Comparison of ENCODE assay signal across 23 cellular contexts in genomic region chr3:9721015-9721697, GRCh38. TPM values are rescaled to one million over a fixed set of nuclear protein-coding genes. Genes with fewer than 3 reads are reported as not detected.
A peak's percentile ranks its signal among the peaks of the same experiment; 100 is the strongest.
DNase-seq lines count a peak whose midpoint lies in the region; ATAC-seq and TF ChIP-seq lines count a peak whose summit lies in the region.
"Had no signal": no experiment of that assay in that cellular context is flagged by ENCODE, and none has a peak within 500 bp of the region (broad histone marks: within the 10 kb centered on the region; RNA-seq: fewer than 3 reads in every experiment).

No MANE protein-coding gene starts in this region.

- no peak overlapping the region for H3K4me3 ChIP-seq in CD8-positive, alpha-beta T cell (ENCODE audit: low read depth, low read length)
- H3K4me3 ChIP-seq: heart right ventricle, left lung had no signal

- no peak overlapping the region for H3K4me3 Mint-ChIP-seq in HFFc6
- H3K4me3 Mint-ChIP-seq in activated B cell treated with CpG ODN at 0.5 μM for 24 hours: no peak overlapping the region
- H3K4me3 Mint-ChIP-seq in activated CD4-positive, alpha-beta T cell treated with anti-CD3 and anti-CD28 coated beads, Interleukin-2, amount 10 ng/mL, durations not matched to agents 24 days and 14 days: no peak overlapping the region
- no peak overlapping the region for H3K4me3 Mint-ChIP-seq in CD8-positive, alpha-beta T cell
- H3K4me3 Mint-ChIP-seq: mesothelial cell of epicardium, nephron had no signal

- intact Hi-C loops in activated B cell treated with CpG ODN at 0.5 μM for 24 hours (cut with micrococcal nuclease): loop anchor here (2.0 to 10.0 kb wide), 2 partner anchors 16 to 756 kb away; partner anchors contain the start of gene RAD18
- intact Hi-C loops in activated CD4-positive, alpha-beta T cell treated with anti-CD3 and anti-CD28 coated beads, Interleukin-2, amount 10 ng/mL, durations not matched to agents 24 days and 14 days (cut with micrococcal nuclease): no loop called here
- intact Hi-C loops in CD8-positive, alpha-beta T cell (cut with DNase I, micrococcal nuclease): loop anchor here in 1 of 2 experiments (10.0 kb wide), 1 partner anchor 366 kb away; no protein-coding TSS in a partner anchor

- H3K27ac ChIP-seq in CD8-positive, alpha-beta T cell (ENCODE audit: low read depth, low read length): no peak overlapping the region
- H3K27ac ChIP-seq: heart right ventricle, left lung had no signal

- H3K36me3 ChIP-seq in CD8-positive, alpha-beta T cell (ENCODE audit: insufficient read depth, low read length): no peaks in the 10 kb centered on the region
- H3K36me3 ChIP-seq: heart right ventricle, left lung had no signal

- peaks cover 7% of the 10 kb centered on the region for H3K4me1 ChIP-seq in CD8-positive, alpha-beta T cell (ENCODE audit: insufficient read depth, low read length)

- peaks cover 10% of the 10 kb centered on the region for H3K4me1 Mint-ChIP-seq in HFFc6 (ENCODE audit: low read depth)
- H3K4me1 Mint-ChIP-seq in activated B cell treated with CpG ODN at 0.5 μM for 24 hours: peaks cover 15% of the 10 kb centered on the region
- no peaks in the 10 kb centered on the region for H3K4me1 Mint-ChIP-seq in activated CD4-positive, alpha-beta T cell treated with anti-CD3 and anti-CD28 coated beads, Interleukin-2, amount 10 ng/mL, durations not matched to agents 24 days and 14 days
- peaks cover 11% of the 10 kb centered on the region for H3K4me1 Mint-ChIP-seq in CD8-positive, alpha-beta T cell (ENCODE audit: low read depth)

- H3K36me3 Mint-ChIP-seq in HFFc6 (ENCODE audit: low read depth) (no peaks in the 10 kb centered on the region), activated B cell treated with CpG ODN at 0.5 μM for 24 hours (ENCODE audit: low read depth) (no peaks in the 10 kb centered on the region)
- no peaks in the 10 kb centered on the region for H3K36me3 Mint-ChIP-seq in activated CD4-positive, alpha-beta T cell treated with anti-CD3 and anti-CD28 coated beads, Interleukin-2, amount 10 ng/mL, durations not matched to agents 24 days and 14 days (ENCODE audit: low read depth)
- H3K36me3 Mint-ChIP-seq in CD8-positive, alpha-beta T cell: no peaks in the 10 kb centered on the region
- H3K36me3 Mint-ChIP-seq: mesothelial cell of epicardium had no signal

- no peak overlapping the region for H3K27ac Mint-ChIP-seq in HFFc6
- H3K27ac Mint-ChIP-seq in activated B cell treated with CpG ODN at 0.5 μM for 24 hours: peak overlapping the region; percentile 44
- H3K27ac Mint-ChIP-seq in activated CD4-positive, alpha-beta T cell treated with anti-CD3 and anti-CD28 coated beads, Interleukin-2, amount 10 ng/mL, durations not matched to agents 24 days and 14 days: no peak overlapping the region
- no peak overlapping the region for H3K27ac Mint-ChIP-seq in CD8-positive, alpha-beta T cell
- H3K27ac Mint-ChIP-seq: mesothelial cell of epicardium, nephron had no signal

- POLR2A ChIA-PET in activated B cell treated with CpG ODN at 0.5 μM for 24 hours (lab: Charles Lee): interaction anchor here (0.6 to 1.5 kb wide), 2 partner anchors 30 to 42 kb away, joined by 3 to 4 read pairs; no protein-coding TSS in a partner anchor
- POLR2A ChIA-PET in CD8-positive, alpha-beta T cell (lab: Charles Lee): interaction anchor here (0.6 kb wide), 1 partner anchor 44 kb away, joined by 3 read pairs; no protein-coding TSS in a partner anchor

- ATAC-seq in activated B cell treated with CpG ODN at 0.5 μM for 24 hours (ENCODE audit: low read depth): no peak
- ATAC-seq in GM18519 (IDR thresholded peaks at IDR 0.05; ENCODE audit: low FRiP score, unreplicated experiment): no peak
- no peak for ATAC-seq in CD8-positive, alpha-beta T cell
- ATAC-seq: heart right ventricle, left lung had no signal

- CTCF ChIA-PET in activated B cell treated with CpG ODN at 0.5 μM for 24 hours (lab: Charles Lee): interaction anchor here (1.4 kb wide), 1 partner anchor 218 kb away, joined by 3 read pairs; no protein-coding TSS in a partner anchor
- CTCF ChIA-PET in CD8-positive, alpha-beta T cell (lab: Charles Lee): no interaction called here

- DNase-seq in AG08395 (ENCODE audit: low spot score) (peak; percentile 20), HFFc6 (peak; percentile 10), activated B cell treated with CpG ODN at 0.5 μM for 24 hours (no peak), kidney tubule cell (ENCODE audit: low spot score) (peak; percentile 52), DMS 273 (lab: John Stamatoyannopoulos, UW; ENCODE audit: unreplicated experiment) (no peak)
- no peak for DNase-seq in activated CD4-positive, alpha-beta T cell treated with anti-CD3 and anti-CD28 coated beads, Interleukin-2, amount 10 ng/mL, durations not matched to agents 24 days and 14 days
- no peak for DNase-seq in CD8-positive, alpha-beta T cell
- DNase-seq: activated CD4-positive, alpha-beta T cell treated with anti-CD3 and anti-CD28 coated beads, Interleukin-2, amount 50 U/mL, for 48 hours; activated gamma-delta T cell treated with Interleukin-2 at 50 U/mL for 16 hours; cortex of kidney; GDM1; heart right ventricle; Kasumi-1; left lung; NCI-H2029 treated with DMSO at 0.1 percent for 48 hours; NCI-H510A; posterior cingulate gyrus had no signal

- H3K27me3 Mint-ChIP-seq in HFFc6 (ENCODE audit: insufficient read depth) (peaks cover 20% of the 10 kb centered on the region), activated B cell treated with CpG ODN at 0.5 μM for 24 hours (no peaks in the 10 kb centered on the region)
- peaks cover 6% of the 10 kb centered on the region for H3K27me3 Mint-ChIP-seq in activated CD4-positive, alpha-beta T cell treated with anti-CD3 and anti-CD28 coated beads, Interleukin-2, amount 10 ng/mL, durations not matched to agents 24 days and 14 days
- H3K27me3 Mint-ChIP-seq in CD8-positive, alpha-beta T cell (ENCODE audit: low read depth): no peaks in the 10 kb centered on the region

- no peaks in the 10 kb centered on the region for H3K9me3 ChIP-seq in CD8-positive, alpha-beta T cell (ENCODE audit: low read length)
- H3K9me3 ChIP-seq: heart right ventricle, left lung had no signal

- H3K27me3 ChIP-seq in CD8-positive, alpha-beta T cell (ENCODE audit: insufficient read depth, low read length): no peaks in the 10 kb centered on the region
- H3K27me3 ChIP-seq: left lung had no signal

- H3K9me3 Mint-ChIP-seq in HFFc6: no peaks in the 10 kb centered on the region
- H3K9me3 Mint-ChIP-seq in activated B cell treated with CpG ODN at 0.5 μM for 24 hours: no peaks in the 10 kb centered on the region
- H3K9me3 Mint-ChIP-seq in activated CD4-positive, alpha-beta T cell treated with anti-CD3 and anti-CD28 coated beads, Interleukin-2, amount 10 ng/mL, durations not matched to agents 24 days and 14 days: no peaks in the 10 kb centered on the region
- H3K9me3 Mint-ChIP-seq in CD8-positive, alpha-beta T cell: no peaks in the 10 kb centered on the region
- H3K9me3 Mint-ChIP-seq: mesothelial cell of epicardium, nephron had no signal

- TF ChIP-seq CTCF in HFFc6 (IDR thresholded peaks at IDR 0.05) (no peak), activated B cell treated with CpG ODN at 0.5 μM for 24 hours (IDR thresholded peaks at IDR 0.05) (no peak)
- TF ChIP-seq CTCF in CD8-positive, alpha-beta T cell (IDR thresholded peaks at IDR 0.05): no peak

RNA-seq across cellular contexts. Expression of gene BRPF1, which starts 10.4 kb away (rescaled TPM):
- total RNA-seq in HFFc6 (2021; fragmentation: NEBNext Ultra II Directional; extraction: Animal tissue kit (Norgen Biotek cat#: 25700)): 10 to 100 TPM; 14.4 to 18.4 (median 17.1) TPM
- 33.5 and 35.2 TPM in 2 replicates for total RNA-seq in activated B cell treated with CpG ODN at 0.5 μM for 24 hours
- total RNA-seq in activated CD4-positive, alpha-beta T cell treated with anti-CD3 and anti-CD28 coated beads, Interleukin-2, amount 10 ng/mL, durations not matched to agents 24 days and 14 days: 41.7 and 45.3 TPM in 2 replicates
- 10 to 100 TPM; 22.0 to 25.8 TPM for total RNA-seq in CD8-positive, alpha-beta T cell

RNA-seq across cellular contexts. Expression of gene CPNE9, which starts 17.5 kb away (rescaled TPM):
- not detected for total RNA-seq in HFFc6 (2021; fragmentation: NEBNext Ultra II Directional; extraction: Animal tissue kit (Norgen Biotek cat#: 25700))
- total RNA-seq in activated B cell treated with CpG ODN at 0.5 μM for 24 hours: 0.20 TPM in 1 of 2 replicates, not detected in the other
- 0.17 TPM in 1 of 2 replicates, not detected in the other for total RNA-seq in activated CD4-positive, alpha-beta T cell treated with anti-CD3 and anti-CD28 coated beads, Interleukin-2, amount 10 ng/mL, durations not matched to agents 24 days and 14 days
- total RNA-seq in CD8-positive, alpha-beta T cell: under 1 TPM in 1 of 2 experiments, not detected in 1; 0.60 TPM
- total RNA-seq: A673, bronchial epithelial cell, RPMI7951 had no signal

RNA-seq across cellular contexts. Expression of gene OGG1, which starts 28.6 kb away (rescaled TPM):
- total RNA-seq in HFFc6 (2021; fragmentation: NEBNext Ultra II Directional; extraction: Animal tissue kit (Norgen Biotek cat#: 25700)): 10 to 100 TPM; 17.7 to 26.2 (median 23.7) TPM
- 43.5 and 60.7 TPM in 2 replicates for total RNA-seq in activated B cell treated with CpG ODN at 0.5 μM for 24 hours
- total RNA-seq in activated CD4-positive, alpha-beta T cell treated with anti-CD3 and anti-CD28 coated beads, Interleukin-2, amount 10 ng/mL, durations not matched to agents 24 days and 14 days: 37.0 and 41.1 TPM in 2 replicates
- 1 to 10 TPM; 4.9 to 7.9 TPM for total RNA-seq in CD8-positive, alpha-beta T cell

RNA-seq across cellular contexts. Expression of gene CAMK1, which starts 48.6 kb away (rescaled TPM):
- total RNA-seq in HFFc6 (2021; fragmentation: NEBNext Ultra II Directional; extraction: Animal tissue kit (Norgen Biotek cat#: 25700)): 10 to 100 TPM; 22.1 to 33.0 (median 28.8) TPM
- 0.69 and 1.7 TPM in 2 replicates for total RNA-seq in activated B cell treated with CpG ODN at 0.5 μM for 24 hours
- 81.0 and 83.7 TPM in 2 replicates for total RNA-seq in activated CD4-positive, alpha-beta T cell treated with anti-CD3 and anti-CD28 coated beads, Interleukin-2, amount 10 ng/mL, durations not matched to agents 24 days and 14 days
- total RNA-seq in CD8-positive, alpha-beta T cell: not detected

Comparison
In these comparisons a context has a peak if more than half of its experiments do, and no peak if none do; other contexts are left out.
1. DNase-seq: peak in AG08395 (single experiment), HFFc6 (single experiment) and kidney tubule cell (single experiment); none in activated B cell treated with CpG ODN at 0.5 μM for 24 hours (single experiment), activated CD4-positive, alpha-beta T cell treated with anti-CD3 and anti-CD28 coated beads, Interleukin-2, amount 10 ng/mL, durations not matched to agents 24 days and 14 days (single experiment), DMS 273 (single experiment) and CD8-positive, alpha-beta T cell (0 of 7).